In the genomic region with DNA sequence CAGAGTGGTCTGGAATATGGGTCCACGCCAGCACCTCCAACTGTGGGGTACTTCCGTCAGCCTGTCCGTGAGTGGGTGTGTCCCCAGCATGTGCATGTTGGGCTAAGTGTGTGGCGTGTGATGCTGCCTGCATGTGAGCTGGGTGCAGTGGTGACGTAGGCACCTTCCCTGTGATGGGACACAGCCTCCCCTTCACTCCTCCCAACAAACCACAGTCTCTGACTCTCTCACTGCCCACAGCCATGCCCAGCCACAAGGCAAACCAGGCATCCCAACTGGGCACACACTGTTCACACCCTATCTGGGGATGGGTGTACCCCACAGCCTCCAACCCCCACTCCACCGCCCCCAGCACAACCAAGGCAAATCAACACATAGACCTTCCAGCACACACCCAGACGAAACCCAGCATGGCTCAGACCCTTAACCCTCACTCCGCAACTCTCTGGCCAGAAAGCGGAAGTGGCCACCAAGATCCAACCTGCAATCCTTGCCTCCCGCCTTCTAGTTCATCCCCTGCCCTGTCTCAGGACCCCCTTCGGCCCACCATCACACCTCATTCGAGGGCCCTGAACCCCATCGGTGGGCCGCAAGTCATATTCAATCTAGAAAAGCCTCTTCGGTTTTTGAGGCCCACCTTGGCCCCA, we compare ENCODE assay signal across 1 cellular context.
TF ChIP-seq lines count a peak whose summit lies in the region.

No MANE protein-coding gene starts in this region.

TF ChIP-seq in IMR-90, 13 proteins besides CTCF, POLR2A, EP300 and RAD21:
- TF ChIP-seq, protein P1, sequence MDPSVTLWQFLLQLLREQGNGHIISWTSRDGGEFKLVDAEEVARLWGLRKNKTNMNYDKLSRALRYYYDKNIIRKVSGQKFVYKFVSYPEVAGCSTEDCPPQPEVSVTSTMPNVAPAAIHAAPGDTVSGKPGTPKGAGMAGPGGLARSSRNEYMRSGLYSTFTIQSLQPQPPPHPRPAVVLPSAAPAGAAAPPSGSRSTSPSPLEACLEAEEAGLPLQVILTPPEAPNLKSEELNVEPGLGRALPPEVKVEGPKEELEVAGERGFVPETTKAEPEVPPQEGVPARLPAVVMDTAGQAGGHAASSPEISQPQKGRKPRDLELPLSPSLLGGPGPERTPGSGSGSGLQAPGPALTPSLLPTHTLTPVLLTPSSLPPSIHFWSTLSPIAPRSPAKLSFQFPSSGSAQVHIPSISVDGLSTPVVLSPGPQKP (IDR thresholded peaks at IDR 0.05; ENCODE audit: borderline replicate concordance, low read depth, low read length) = no peak
- TF ChIP-seq RCOR1 (IDR thresholded peaks at IDR 0.05; ENCODE audit: insufficient replicate concordance, low read length) (no peak), NFE2L2 (IDR thresholded peaks at IDR 0.05; ENCODE audit: low read depth, low read length) (no peak), MAFK (IDR thresholded peaks at IDR 0.05; ENCODE audit: low read depth, low read length) (no peak), CHD1 (IDR thresholded peaks at IDR 0.05; ENCODE audit: low read depth, low read length) (no peak), MXI1 (IDR thresholded peaks at IDR 0.05; ENCODE audit: borderline replicate concordance, low read depth, low read length) (no peak), FOS (IDR thresholded peaks at IDR 0.05; ENCODE audit: low read depth, low read length) (no peak), BHLHE40 (IDR thresholded peaks at IDR 0.05; ENCODE audit: low read depth, low read length) (no peak), MAZ (IDR thresholded peaks at IDR 0.05; ENCODE audit: borderline replicate concordance, low read depth, low read length) (no peak), RFX5 (IDR thresholded peaks at IDR 0.05; ENCODE audit: low read depth, low read length) (no peak), CEBPB (IDR thresholded peaks at IDR 0.05; ENCODE audit: low read depth, low read length) (no peak), SMC3 (IDR thresholded peaks at IDR 0.05; ENCODE audit: low read depth, low read length) (no peak)
- TF ChIP-seq, protein P2, sequence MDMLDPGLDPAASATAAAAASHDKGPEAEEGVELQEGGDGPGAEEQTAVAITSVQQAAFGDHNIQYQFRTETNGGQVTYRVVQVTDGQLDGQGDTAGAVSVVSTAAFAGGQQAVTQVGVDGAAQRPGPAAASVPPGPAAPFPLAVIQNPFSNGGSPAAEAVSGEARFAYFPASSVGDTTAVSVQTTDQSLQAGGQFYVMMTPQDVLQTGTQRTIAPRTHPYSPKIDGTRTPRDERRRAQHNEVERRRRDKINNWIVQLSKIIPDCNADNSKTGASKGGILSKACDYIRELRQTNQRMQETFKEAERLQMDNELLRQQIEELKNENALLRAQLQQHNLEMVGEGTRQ (IDR thresholded peaks at IDR 0.05; ENCODE audit: low read depth, low read length) = no peak
TF ChIP-seq in IMR-90: peak in this region for 0.
